1 cellular context compared by ENCODE assay signal in genomic region chr14:36505193-36505815, GRCh38.
TF ChIP-seq lines count a peak whose summit lies in the region.

No MANE protein-coding gene starts in this region.

TF ChIP-seq in endothelial cell of umbilical vein, 7 proteins besides CTCF, POLR2A, EP300 and RAD21:
- TF ChIP-seq EZH2 (IDR thresholded peaks at IDR 0.05; ENCODE audit: borderline replicate concordance, low read depth, low read length, severe bottlenecking) = peak; percentile 65
- TF ChIP-seq, protein P1, sequence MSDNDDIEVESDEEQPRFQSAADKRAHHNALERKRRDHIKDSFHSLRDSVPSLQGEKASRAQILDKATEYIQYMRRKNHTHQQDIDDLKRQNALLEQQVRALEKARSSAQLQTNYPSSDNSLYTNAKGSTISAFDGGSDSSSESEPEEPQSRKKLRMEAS (IDR thresholded peaks at IDR 0.05; ENCODE audit: insufficient read depth, insufficient read length) = no peak
- TF ChIP-seq POLR2AphosphoS5 (IDR thresholded peaks at IDR 0.05; ENCODE audit: insufficient read depth, low read depth, low read length) = no peak
- TF ChIP-seq MYC (IDR thresholded peaks at IDR 0.05; ENCODE audit: low read depth, low read length) = no peak
